In genomic region chr22:45009881-45010531, GRCh38 we compare ENCODE assay signal across 7 cellular contexts. TPM values are rescaled to one million over a fixed set of nuclear protein-coding genes. Genes with fewer than 3 reads are reported as not detected.
DNase-seq lines count a peak whose midpoint lies in the region; ATAC-seq and TF ChIP-seq lines count a peak whose summit lies in the region.

TSS of gene PHF21B (minus strand) at chr22:45010005. CDS start at chr22:45009549, 456 bp downstream.

- no peaks in the 10 kb centered on the region for H3K9me3 Mint-ChIP-seq in activated naive CD8-positive, alpha-beta T cell (ENCODE audit: low read depth)

- peaks cover 15% of the 10 kb centered on the region for H3K4me1 Mint-ChIP-seq in activated naive CD8-positive, alpha-beta T cell (ENCODE audit: low read depth)

- ATAC-seq in heart right ventricle (peak in 7 of 8 donors; percentile 45 to 64 (median 51)), HG03196 (IDR thresholded peaks at IDR 0.05; ENCODE audit: unreplicated experiment) (no peak)

- H3K4me3 ChIP-seq in GM08714 (ENCODE audit: low read length), result peak within 1 kb of the TSS; percentile 65
- H3K4me3 ChIP-seq in heart right ventricle, result peak within 1 kb of the TSS; percentile 25 to 71 (median 58)

- WGBS in heart right ventricle, 2 donors, result 0 to 1% methylated on average over 57 to 80 of the region's 80 CpGs

- peaks cover 0 to 38% (median 26%) of the 10 kb centered on the region in 9 donors for H3K4me1 ChIP-seq in heart right ventricle

- H3K36me3 Mint-ChIP-seq in activated naive CD8-positive, alpha-beta T cell, result no peaks in the 10 kb centered on the region

- intact Hi-C loops in heart right ventricle (cut with DNase I), result no loop called here

- peaks cover 46% of the 10 kb centered on the region for H3K27me3 Mint-ChIP-seq in activated naive CD8-positive, alpha-beta T cell

- H3K27ac ChIP-seq in heart right ventricle, result peak within 1 kb of the TSS in 5 of 10 donors; percentile 31 to 67 (median 56)

- H3K36me3 ChIP-seq in heart right ventricle, result no peaks in the 10 kb centered on the region

- no peaks in the 10 kb centered on the region for H3K9me3 ChIP-seq in heart right ventricle

- peak within 1 kb of the TSS; percentile 91 for H3K4me3 Mint-ChIP-seq in activated naive CD8-positive, alpha-beta T cell

- TF ChIP-seq CTCF in heart right ventricle (IDR thresholded peaks at IDR 0.05), result no peak

- H3K27me3 ChIP-seq in heart right ventricle, result peaks cover 0 to 83% (median 70%) of the 10 kb centered on the region in 7 donors

- no peak within 1 kb of the TSS for H3K27ac Mint-ChIP-seq in activated naive CD8-positive, alpha-beta T cell

- DNase-seq in NCI-H345 (lab: John Stamatoyannopoulos, UW) (peak; percentile 75), heart right ventricle (peak; percentile 57), retina (peak; percentile 90), activated gamma-delta T cell treated with Interleukin-2 at 50 U/mL for 16 hours (no peak)

RNA-seq across cellular contexts. Expression of gene PHF21B, which starts in this region (rescaled TPM):
- total RNA-seq in heart right ventricle, result under 1 TPM in 6 of 10 donors, not detected in 4; 0.17 to 0.98 (median 0.50) TPM
- under 1 TPM; 0.07 to 0.73 TPM for polyA plus RNA-seq in heart right ventricle

Comparison
In these comparisons a context has a peak if more than half of its experiments do, and no peak if none do; other contexts are left out.
1. Peak in DNase-seq, ATAC-seq and H3K4me3 ChIP-seq in heart right ventricle; RNA of the gene not detected or under 1 TPM.